In the genomic region with DNA sequence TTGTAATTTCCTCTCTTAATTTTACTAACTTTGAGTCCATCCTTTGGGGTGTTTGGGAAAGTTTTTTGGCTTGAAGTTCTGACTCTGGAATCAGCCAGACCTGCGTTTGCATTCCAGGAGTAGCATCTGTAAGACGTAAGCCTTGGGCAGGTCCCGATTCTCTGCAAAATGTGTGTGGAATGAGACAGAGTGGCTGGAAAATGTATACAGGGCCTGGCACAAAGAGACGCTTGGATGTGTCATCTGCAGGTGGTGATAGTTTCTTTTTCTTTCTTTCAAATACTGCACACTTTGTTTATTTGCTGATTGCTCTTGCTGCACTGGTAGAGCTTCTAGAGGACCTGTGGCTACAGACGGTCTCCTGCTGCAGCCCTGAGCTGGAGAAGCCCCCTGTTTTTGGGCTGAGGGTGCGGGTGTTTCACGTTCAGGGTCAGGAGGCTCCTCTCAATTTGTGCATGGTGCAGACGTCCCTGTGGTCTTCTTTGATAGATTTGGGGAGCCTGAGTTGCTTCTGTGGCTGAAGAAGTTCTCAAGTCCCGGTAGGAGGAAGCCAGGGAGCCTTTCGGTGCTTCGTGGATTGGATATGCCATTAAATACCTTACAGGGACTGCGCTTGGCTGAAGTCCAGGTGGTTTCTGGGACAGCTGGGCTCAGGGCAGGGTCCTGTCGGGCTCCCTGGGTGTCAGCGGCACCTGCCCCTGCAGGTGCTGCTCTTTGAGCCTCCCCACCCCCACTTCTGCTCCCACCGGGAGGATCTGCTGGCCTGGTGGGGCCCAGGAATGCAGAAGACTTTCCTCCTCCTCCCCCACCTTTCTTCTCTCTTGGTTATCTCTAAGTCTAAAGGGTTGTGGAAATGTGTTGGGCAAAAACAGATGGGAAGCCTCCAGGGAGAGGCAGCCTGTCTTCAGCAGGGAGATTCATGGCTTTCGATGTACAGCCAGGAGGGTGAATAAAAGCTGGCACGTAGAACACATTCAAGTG, we compare ENCODE assay signal across 1 cellular context.
TF ChIP-seq lines count a peak whose summit lies in the region.

No MANE protein-coding gene starts in this region.

TF ChIP-seq in GM23338, 12 proteins besides CTCF, POLR2A, EP300 and RAD21:
- TF ChIP-seq ZNF462 (CRISPR knock-in tag; IDR thresholded peaks at IDR 0.05) (peak; percentile 30; the same call in 1 of the 2 replicates), ZNF114 (CRISPR knock-in tag; IDR thresholded peaks at IDR 0.05) (0 out of 2 replicates have a peak, but pooled peaks have one; percentile 41), CREB1 (CRISPR knock-in tag; IDR thresholded peaks at IDR 0.05; ENCODE audit: low read depth) (no peak)
